ENCODE assay signal across 26 cellular contexts in genomic region chr20:61866165-61866564, GRCh38.
"Had no signal": no experiment of that assay in that cellular context is flagged by ENCODE, and none has a peak within 500 bp of the region (broad histone marks: within the 10 kb centered on the region; RNA-seq: fewer than 3 reads in every experiment).

No MANE protein-coding gene starts in this region.

- H3K4me3 ChIP-seq: colonic mucosa, esophagus squamous epithelium, gastrocnemius medialis, heart right ventricle, left lung, lower lobe of right lung had no signal

- H3K27me3 ChIP-seq: colonic mucosa had no signal

- FAIRE-seq: endometrium, islet of Langerhans, keratinocyte had no signal

- H3K4me1 ChIP-seq: colonic mucosa, esophagus squamous epithelium, gastrocnemius medialis, heart right ventricle, left lung, lower lobe of right lung had no signal

- H3K36me3 ChIP-seq: colonic mucosa, esophagus squamous epithelium, gastrocnemius medialis, heart right ventricle, left lung, lower lobe of right lung had no signal

- H3K9me3 ChIP-seq: colonic mucosa, esophagus squamous epithelium, gastrocnemius medialis, lower lobe of right lung had no signal

- DNase-seq: colonic mucosa; cortex of kidney; effector CD8-positive, alpha-beta T cell; effector memory CD8-positive, alpha-beta T cell; endodermal cell; erythroblast; esophagus squamous epithelium; foreskin fibroblast; foreskin melanocyte; gastrocnemius medialis; glutamatergic neuron; head of caudate nucleus; heart right ventricle; hippocampal formation; left cardiac atrium; left ventricle myocardium superior; lower lobe of right lung; mesenchymal stem cell; midbrain; naive thymus-derived CD4-positive, alpha-beta T cell had no signal

- ATAC-seq: effector memory CD8-positive, alpha-beta T cell; esophagus mucosa; gastrocnemius medialis; heart right ventricle; left cardiac atrium; left lung; left ventricle myocardium superior; lower lobe of right lung; naive thymus-derived CD4-positive, alpha-beta T cell had no signal

- H3K27ac ChIP-seq: colonic mucosa, epithelial cell of prostate, esophagus squamous epithelium, gastrocnemius medialis, heart right ventricle, left lung, lower lobe of right lung had no signal
